In genomic region chrX:69285401-69285871, GRCh38 we compare ENCODE assay signal across 9 cellular contexts.
DNase-seq lines count a peak whose midpoint lies in the region; ATAC-seq, FAIRE-seq and TF ChIP-seq lines count a peak whose summit lies in the region.
"Had no signal": no experiment of that assay in that cellular context is flagged by ENCODE, and none has a peak within 500 bp of the region (broad histone marks: within the 10 kb centered on the region; RNA-seq: fewer than 3 reads in every experiment).

No MANE protein-coding gene starts in this region.

- peak overlapping the region; percentile 46 for H3K9ac ChIP-seq in astrocyte (ENCODE audit: low read length)
- no peak overlapping the region for H3K9ac ChIP-seq in iPS-15b (ENCODE audit: low read depth, low read length)

- H3K9me3 ChIP-seq in astrocyte (ENCODE audit: insufficient read depth, low read depth, low read length) (no peaks in the 10 kb centered on the region), iPS-15b (ENCODE audit: control insufficient read depth, insufficient read depth, low read length) (no peaks in the 10 kb centered on the region)

- no peaks in the 10 kb centered on the region for H4K20me1 ChIP-seq in astrocyte (ENCODE audit: insufficient read depth, low read length)

- H2AFZ ChIP-seq in astrocyte (ENCODE audit: low read depth, low read length): peak overlapping the region; percentile 60

- H3K4me1 ChIP-seq in astrocyte (ENCODE audit: insufficient read depth, low read length): no peaks in the 10 kb centered on the region
- H3K4me1 ChIP-seq in iPS-15b (ENCODE audit: control insufficient read depth, insufficient read depth, low read length): peaks cover 3% of the 10 kb centered on the region

- H3K4me1 Mint-ChIP-seq in astrocyte (ENCODE audit: low read depth, unreplicated experiment): no peaks in the 10 kb centered on the region
- no peaks in the 10 kb centered on the region for H3K4me1 Mint-ChIP-seq in stimulated activated effector memory CD8-positive, alpha-beta T cell treated with anti-CD3 and anti-CD28 coated beads, Interleukin-12 subunit alpha, Interleukin-12 subunit beta, amount 100 ng/mL, for 72 hours

- DNase-seq in HFF-Myc (ENCODE audit: extremely low read depth, low read depth) (no peak), astrocyte (ENCODE audit: low read depth) (no peak), globus pallidus (ENCODE audit: low spot score) (no peak), NCI-H2107 treated with DMSO at 0.1 percent for 48 hours (lab: John Stamatoyannopoulos, UW; ENCODE audit: unreplicated experiment) (no peak), NCI-H446 (lab: John Stamatoyannopoulos, UW) (no peak), cortex of kidney (lab: John Stamatoyannopoulos, UW) (no peak)
- no peak for DNase-seq in stimulated activated effector memory CD8-positive, alpha-beta T cell treated with anti-CD3 and anti-CD28 coated beads, Interleukin-12 subunit alpha, Interleukin-12 subunit beta, amount 100 ng/mL, for 72 hours (ENCODE audit: low spot score in 2 of 2)
- DNase-seq: NCI-H524 treated with DMSO at 0.1 percent for 48 hours had no signal

- no peak overlapping the region for H3K27ac Mint-ChIP-seq in astrocyte (ENCODE audit: unreplicated experiment)
- H3K27ac Mint-ChIP-seq in stimulated activated effector memory CD8-positive, alpha-beta T cell treated with anti-CD3 and anti-CD28 coated beads, Interleukin-12 subunit alpha, Interleukin-12 subunit beta, amount 100 ng/mL, for 72 hours: no peak overlapping the region

- H3K27me3 Mint-ChIP-seq in astrocyte (ENCODE audit: low read depth, unreplicated experiment): peaks cover 12% of the 10 kb centered on the region

- no peak for FAIRE-seq in astrocyte (lab: Jason Lieb, UNC)

- H3K27me3 ChIP-seq in astrocyte (ENCODE audit: insufficient read depth, low read length): no peaks in the 10 kb centered on the region
- peaks cover 58% of the 10 kb centered on the region for H3K27me3 ChIP-seq in iPS-15b (ENCODE audit: control insufficient read depth, insufficient read depth, low read length)

- H3K4me3 ChIP-seq in HFF-Myc (replicated peaks; ENCODE audit: low read depth, low read length) (peak overlapping the region; percentile 27), astrocyte (ENCODE audit: insufficient read depth, low read depth, low read length) (no peak overlapping the region), iPS-15b (ENCODE audit: low read depth, low read length) (peak overlapping the region; percentile 38)

- no peak overlapping the region for H3K27ac ChIP-seq in astrocyte (ENCODE audit: low read depth, low read length)

- no peaks in the 10 kb centered on the region for H3K36me3 ChIP-seq in astrocyte (ENCODE audit: insufficient read depth, low read length)
- H3K36me3 ChIP-seq in iPS-15b (ENCODE audit: control insufficient read depth, insufficient read depth, low read length): no peaks in the 10 kb centered on the region

- H3K4me3 Mint-ChIP-seq in astrocyte (ENCODE audit: unreplicated experiment): peak overlapping the region; percentile 40
- H3K4me3 Mint-ChIP-seq in stimulated activated effector memory CD8-positive, alpha-beta T cell treated with anti-CD3 and anti-CD28 coated beads, Interleukin-12 subunit alpha, Interleukin-12 subunit beta, amount 100 ng/mL, for 72 hours: peak overlapping the region; percentile 30

- TF ChIP-seq CTCF in HFF-Myc (IDR thresholded peaks at IDR 0.05; ENCODE audit: low read depth, low read length, missing control alignments): no peak
- no peak for TF ChIP-seq CTCF in astrocyte (IDR thresholded peaks at IDR 0.05; ENCODE audit: insufficient read depth, low read depth, low read length)

- no peaks in the 10 kb centered on the region for H3K9me3 Mint-ChIP-seq in astrocyte (ENCODE audit: unreplicated experiment)
- H3K9me3 Mint-ChIP-seq in stimulated activated effector memory CD8-positive, alpha-beta T cell treated with anti-CD3 and anti-CD28 coated beads, Interleukin-12 subunit alpha, Interleukin-12 subunit beta, amount 100 ng/mL, for 72 hours: no peaks in the 10 kb centered on the region

- peak overlapping the region; percentile 81 for H3K4me2 ChIP-seq in astrocyte (ENCODE audit: low read length)

- no peaks in the 10 kb centered on the region for H3K36me3 Mint-ChIP-seq in astrocyte (ENCODE audit: low read depth, unreplicated experiment)
- H3K36me3 Mint-ChIP-seq in stimulated activated effector memory CD8-positive, alpha-beta T cell treated with anti-CD3 and anti-CD28 coated beads, Interleukin-12 subunit alpha, Interleukin-12 subunit beta, amount 100 ng/mL, for 72 hours: no peaks in the 10 kb centered on the region

- H3K79me2 ChIP-seq in astrocyte (ENCODE audit: insufficient read depth, low read length): no peaks in the 10 kb centered on the region

- ATAC-seq in stimulated activated effector memory CD8-positive, alpha-beta T cell treated with anti-CD3 and anti-CD28 coated beads, Interleukin-12 subunit alpha, Interleukin-12 subunit beta, amount 100 ng/mL, for 72 hours: no peak
